Comparison of ENCODE assay signal across 8 cellular contexts in the genomic region with DNA sequence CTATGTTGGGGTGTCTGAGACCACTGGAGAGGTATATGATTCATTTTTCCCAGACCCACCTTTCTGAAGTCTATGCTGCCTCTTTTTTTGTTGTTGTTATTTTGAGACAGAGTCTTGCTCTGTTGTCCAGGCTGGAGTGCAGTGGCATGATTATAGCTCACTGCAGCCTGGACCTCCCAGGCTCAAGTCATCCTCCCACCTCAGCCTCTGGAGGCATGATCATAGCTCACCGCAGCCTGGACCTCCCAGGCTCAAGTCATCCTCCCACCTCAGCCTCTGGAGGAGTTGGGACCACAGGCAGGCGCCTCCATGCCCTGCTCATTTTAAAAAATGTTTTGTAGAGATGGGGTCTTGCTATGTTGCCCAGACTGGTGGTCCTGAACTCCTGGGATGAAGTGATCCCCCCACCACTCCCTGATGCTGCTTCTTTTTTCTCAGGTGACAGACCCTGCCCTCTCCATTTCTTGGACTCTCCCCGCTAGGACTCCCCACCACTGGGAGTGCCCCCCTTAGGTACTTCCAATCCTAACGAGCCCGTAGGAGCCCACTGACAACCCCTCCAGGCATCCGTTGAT. TPM values are rescaled to one million over a fixed set of nuclear protein-coding genes. Genes with fewer than 3 reads are reported as not detected.
DNase-seq lines count a peak whose midpoint lies in the region; ATAC-seq, FAIRE-seq and TF ChIP-seq lines count a peak whose summit lies in the region.

No MANE protein-coding gene starts in this region.

- H3K36me3 ChIP-seq in SK-N-SH (replicated peaks in 1 of 2; ENCODE audit: control insufficient read depth in 1 of 2, insufficient read depth in 2 of 2, low read length in 1 of 2) (no peaks in the 10 kb centered on the region), kidney (ENCODE audit: control insufficient read depth in 1 of 2, insufficient read depth in 2 of 2, low read length in 2 of 2) (no peaks in the 10 kb centered on the region)

- peaks cover 9% of the 10 kb centered on the region; the same call in 1 of the 2 replicates for H4K20me1 ChIP-seq in SK-N-SH (ENCODE audit: insufficient read depth)

- WGBS in SK-N-SH (ENCODE audit: low lambda C conversion rate): 15% methylated on average over 6 of the region's 6 CpGs

- no peak for ATAC-seq in SK-N-SH treated with all-trans-retinoic acid at 6 μM for 48 hours
- ATAC-seq in activated naive CD8-positive, alpha-beta T cell treated with anti-CD3 and anti-CD28 coated beads, Interleukin-2, amount 10 ng/mL, durations not matched to agents 7 days and 5 days (ENCODE audit: low read depth): no peak
- no peak for ATAC-seq in HG02870 (IDR thresholded peaks at IDR 0.05; ENCODE audit: unreplicated experiment)

- H3K4me3 Mint-ChIP-seq in activated naive CD8-positive, alpha-beta T cell treated with anti-CD3 and anti-CD28 coated beads, Interleukin-2, amount 10 ng/mL, durations not matched to agents 7 days and 5 days: peak overlapping the region; percentile 91

- peaks cover 3% of the 10 kb centered on the region for H3K36me3 Mint-ChIP-seq in activated naive CD8-positive, alpha-beta T cell treated with anti-CD3 and anti-CD28 coated beads, Interleukin-2, amount 10 ng/mL, durations not matched to agents 7 days and 5 days

- H3K4me2 ChIP-seq in SK-N-SH: peak overlapping the region; percentile 92

- TF ChIP-seq EP300 in SK-N-SH (IDR thresholded peaks at IDR 0.05; ENCODE audit: borderline replicate concordance in 1 of 2, low read depth in 1 of 2, low read length in 1 of 2): no peak

- no peak for TF ChIP-seq RAD21 in SK-N-SH (IDR thresholded peaks at IDR 0.05; ENCODE audit: low read length)

- no peaks in the 10 kb centered on the region for H3K27me3 Mint-ChIP-seq in activated naive CD8-positive, alpha-beta T cell treated with anti-CD3 and anti-CD28 coated beads, Interleukin-2, amount 10 ng/mL, durations not matched to agents 7 days and 5 days

- H3K9ac ChIP-seq in SK-N-SH (peak overlapping the region; percentile 86), kidney (ENCODE audit: low read length in 2 of 2) (peak overlapping the region; percentile 77 to 92)

- peaks cover 7% of the 10 kb centered on the region for H3F3A ChIP-seq in SK-N-SH (replicated peaks; ENCODE audit: insufficient read depth)

- peaks cover 6 to 11% of the 10 kb centered on the region in 2 experiments; a peak in 2 of 4 replicates for H3K4me1 ChIP-seq in SK-N-SH (ENCODE audit: control insufficient read depth in 1 of 2, insufficient read depth in 2 of 2, low read depth in 1 of 2, low read length in 1 of 2)
- H3K4me1 ChIP-seq in kidney (ENCODE audit: control insufficient read depth in 1 of 2, insufficient read depth in 1 of 2, low read depth in 1 of 2, low read length in 2 of 2): peaks cover 7 to 12% of the 10 kb centered on the region in 2 donors

- POLR2A ChIA-PET in SK-N-SH (lab: Yijun Ruan, JAX): no interaction called here
- POLR2A ChIA-PET in activated naive CD8-positive, alpha-beta T cell treated with anti-CD3 and anti-CD28 coated beads, Interleukin-2, amount 10 ng/mL, durations not matched to agents 7 days and 5 days (lab: Charles Lee): interaction anchor here (1.3 to 1.9 kb wide), 2 partner anchors 11 to 295 kb away, joined by 3 to 4 read pairs; no protein-coding TSS in a partner anchor

- H3K9me3 Mint-ChIP-seq in activated naive CD8-positive, alpha-beta T cell treated with anti-CD3 and anti-CD28 coated beads, Interleukin-2, amount 10 ng/mL, durations not matched to agents 7 days and 5 days: no peaks in the 10 kb centered on the region

- no peak for TF ChIP-seq CTCF in SK-N-SH (IDR thresholded peaks at IDR 0.05)
- TF ChIP-seq CTCF in kidney (IDR thresholded peaks at IDR 0.05; ENCODE audit: borderline replicate concordance, extremely low read depth, insufficient read depth): no peak

- H3K9me3 ChIP-seq in SK-N-SH: no peaks in the 10 kb centered on the region
- H3K9me3 ChIP-seq in kidney (ENCODE audit: control insufficient read depth in 1 of 2, low read length in 2 of 2): no peaks in the 10 kb centered on the region

- peak overlapping the region; percentile 74 to 83 for H3K4me3 ChIP-seq in SK-N-SH (ENCODE audit: low read depth in 2 of 2, low read length in 1 of 2)
- peak overlapping the region; percentile 76 to 93 for H3K4me3 ChIP-seq in kidney (ENCODE audit: low read length in 2 of 2)

- peaks cover 41% of the 10 kb centered on the region for H3K79me2 ChIP-seq in SK-N-SH (ENCODE audit: insufficient read depth)

- CTCF ChIA-PET in SK-N-SH (lab: Yijun Ruan, JAX): interaction anchor here (0.7 to 2.5 kb wide), 3 partner anchors 11 to 40 kb away, joined by 3 to 8 read pairs (median 3); no protein-coding TSS in a partner anchor

- intact Hi-C loops in kidney (cut with DNase I): no loop called here

- H3K4me1 Mint-ChIP-seq in activated naive CD8-positive, alpha-beta T cell treated with anti-CD3 and anti-CD28 coated beads, Interleukin-2, amount 10 ng/mL, durations not matched to agents 7 days and 5 days: peaks cover 13% of the 10 kb centered on the region

- H3K27ac Mint-ChIP-seq in activated naive CD8-positive, alpha-beta T cell treated with anti-CD3 and anti-CD28 coated beads, Interleukin-2, amount 10 ng/mL, durations not matched to agents 7 days and 5 days: no peak overlapping the region

- FAIRE-seq in kidney (lab: Jason Lieb, UNC): no peak

- DNase-seq in SK-N-SH: no peak
- DNase-seq in activated naive CD8-positive, alpha-beta T cell treated with anti-CD3 and anti-CD28 coated beads, Interleukin-2, amount 10 ng/mL, durations not matched to agents 7 days and 5 days: no peak
- DNase-seq in kidney: no peak
- no peak for DNase-seq in substantia nigra (lab: John Stamatoyannopoulos, UW)
- no peak for DNase-seq in iPS-NIHi11 (ENCODE audit: low spot score)
- DNase-seq in stimulated activated CD4-positive, alpha-beta T cell treated with anti-CD3 and anti-CD28 coated beads, Interleukin-1b, Interleukin-23, amount 100 ng/mL, for 48 hours: no peak

- H3K27ac ChIP-seq in SK-N-SH (ENCODE audit: low read depth in 2 of 2, low read length in 1 of 2) (no peak overlapping the region), kidney (ENCODE audit: low read depth in 2 of 2, low read length in 2 of 2) (peak overlapping the region in 1 of 2 donors; percentile 60), substantia nigra (ENCODE audit: low read depth, low read length, poor library complexity, severe bottlenecking) (peak overlapping the region; percentile 73)

- H3K9me2 ChIP-seq in SK-N-SH: no peaks in the 10 kb centered on the region

- H2AFZ ChIP-seq in SK-N-SH (ENCODE audit: low read depth): peak overlapping the region; percentile 76

- H3K27me3 ChIP-seq in SK-N-SH (ENCODE audit: insufficient read depth): no peaks in the 10 kb centered on the region

TF ChIP-seq in SK-N-SH, 30 proteins besides CTCF, POLR2A, EP300 and RAD21 (continues in another document):
- no peak for TF ChIP-seq SIN3A (IDR thresholded peaks at IDR 0.05; ENCODE audit: borderline replicate concordance, low read depth, low read length)
- TF ChIP-seq SMC3 (IDR thresholded peaks at IDR 0.05; ENCODE audit: low read depth, low read length): no peak
- TF ChIP-seq TCF12 (IDR thresholded peaks at IDR 0.05): no peak
- no peak for TF ChIP-seq TEAD4 (IDR thresholded peaks at IDR 0.05; ENCODE audit: borderline replicate concordance, insufficient read depth)
- no peak for TF ChIP-seq NRF1 (IDR thresholded peaks at IDR 0.05; ENCODE audit: low read depth, low read length)
- TF ChIP-seq, protein P1, sequence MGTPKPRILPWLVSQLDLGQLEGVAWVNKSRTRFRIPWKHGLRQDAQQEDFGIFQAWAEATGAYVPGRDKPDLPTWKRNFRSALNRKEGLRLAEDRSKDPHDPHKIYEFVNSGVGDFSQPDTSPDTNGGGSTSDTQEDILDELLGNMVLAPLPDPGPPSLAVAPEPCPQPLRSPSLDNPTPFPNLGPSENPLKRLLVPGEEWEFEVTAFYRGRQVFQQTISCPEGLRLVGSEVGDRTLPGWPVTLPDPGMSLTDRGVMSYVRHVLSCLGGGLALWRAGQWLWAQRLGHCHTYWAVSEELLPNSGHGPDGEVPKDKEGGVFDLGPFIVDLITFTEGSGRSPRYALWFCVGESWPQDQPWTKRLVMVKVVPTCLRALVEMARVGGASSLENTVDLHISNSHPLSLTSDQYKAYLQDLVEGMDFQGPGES (IDR thresholded peaks at IDR 0.05; ENCODE audit: low read depth, low read length): no peak
- TF ChIP-seq, protein P2, sequence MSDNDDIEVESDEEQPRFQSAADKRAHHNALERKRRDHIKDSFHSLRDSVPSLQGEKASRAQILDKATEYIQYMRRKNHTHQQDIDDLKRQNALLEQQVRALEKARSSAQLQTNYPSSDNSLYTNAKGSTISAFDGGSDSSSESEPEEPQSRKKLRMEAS (IDR thresholded peaks at IDR 0.05; ENCODE audit: low read depth): no peak

TF ChIP-seq in SK-N-SH treated with all-trans-retinoic acid at 6 μM for 48 hours, 23 proteins besides CTCF, POLR2A, EP300 and RAD21 (continues in another document):
- TF ChIP-seq BACH2 (CRISPR knock-in tag; IDR thresholded peaks at IDR 0.05; ENCODE audit: borderline replicate concordance) (no peak), PPARA (CRISPR knock-in tag; IDR thresholded peaks at IDR 0.05; ENCODE audit: borderline replicate concordance) (no peak), ZNF70 (CRISPR knock-in tag; IDR thresholded peaks at IDR 0.05) (no peak), ZFP3 (CRISPR knock-in tag; IDR thresholded peaks at IDR 0.05) (no peak)

RNA-seq across cellular contexts. Expression of a gene that starts 45.3 kb away (rescaled TPM):
- polyA plus RNA-seq in SK-N-SH (2012; rRNA removed): 11.3 and 11.7 TPM in 2 replicates
- 4.7 and 7.6 TPM in 2 replicates for polyA plus RNA-seq in SK-N-SH (2012; cell fraction: cytosol; rRNA removed)
- 23.3 and 25.8 TPM in 2 replicates for polyA plus RNA-seq in SK-N-SH (2012; cell fraction: nucleus; rRNA removed)
- 10 to 100 TPM; 48.9 to 51.3 TPM for total RNA-seq in activated naive CD8-positive, alpha-beta T cell treated with anti-CD3 and anti-CD28 coated beads, Interleukin-2, amount 10 ng/mL, durations not matched to agents 7 days and 5 days
- 42.6 TPM for total RNA-seq in kidney
- polyA plus RNA-seq in kidney (ENCODE audit: insufficient read depth, low read depth, low replicate concordance): 18.5 TPM
